Comparison of ENCODE assay signal across 8 cellular contexts in genomic region chr3:197791120-197792018, GRCh38. TPM values are rescaled to one million over a fixed set of nuclear protein-coding genes. Genes with fewer than 3 reads are reported as not detected.
DNase-seq lines count a peak whose midpoint lies in the region; TF ChIP-seq lines count a peak whose summit lies in the region.

TSS of gene LRCH3 (plus strand) at chr3:197791254. CDS start at chr3:197791279, 25 bp downstream.

- TF ChIP-seq CTCF in fibroblast of villous mesenchyme (IDR thresholded peaks at IDR 0.05; ENCODE audit: insufficient read depth, low read depth, low read length): no peak
- TF ChIP-seq CTCF in nephron progenitor cell (IDR thresholded peaks at IDR 0.05): no peak

- H3K4me3 ChIP-seq in GM23248: peak within 1 kb of the TSS; percentile 90
- H3K4me3 ChIP-seq in fibroblast of villous mesenchyme (ENCODE audit: low read depth, low read length): peak within 1 kb of the TSS; percentile 92

- H3K4me3 Mint-ChIP-seq in nephron progenitor cell: peak within 1 kb of the TSS; percentile 97
- H3K4me3 Mint-ChIP-seq in stimulated activated naive CD8-positive, alpha-beta T cell treated with anti-CD3 and anti-CD28 coated beads, Interleukin-15, Interleukin-2, amounts not matched to agents 100 ng/mL and 50 ng/mL, for 24 hours: peak within 1 kb of the TSS; percentile 97

- no peaks in the 10 kb centered on the region for H3K9me2 ChIP-seq in GM23248 (ENCODE audit: insufficient read depth)

- H3K79me2 ChIP-seq in GM23248 (ENCODE audit: insufficient read depth): peaks cover 48% of the 10 kb centered on the region

- DNase-seq in EH (ENCODE audit: low read depth): peak; percentile 83
- DNase-seq in GM23248: peak; percentile 89
- peak; percentile 73 for DNase-seq in LHCN-M2 (ENCODE audit: low read depth)
- peak; percentile 77 for DNase-seq in activated gamma-delta T cell (lab: John Stamatoyannopoulos, UW)
- peak; percentile 76 for DNase-seq in fibroblast of villous mesenchyme (ENCODE audit: low read depth)
- peak; percentile 96 for DNase-seq in nephron progenitor cell

- in situ Hi-C loops in GM23248 (cut with MboI): no loop called here

- H3K36me3 Mint-ChIP-seq in nephron progenitor cell (ENCODE audit: low read depth): peaks cover 11% of the 10 kb centered on the region
- H3K36me3 Mint-ChIP-seq in stimulated activated naive CD8-positive, alpha-beta T cell treated with anti-CD3 and anti-CD28 coated beads, Interleukin-15, Interleukin-2, amounts not matched to agents 100 ng/mL and 50 ng/mL, for 24 hours (ENCODE audit: low read depth): peaks cover 8% of the 10 kb centered on the region

- H3K4me2 ChIP-seq in GM23248 (ENCODE audit: unreplicated experiment): peak within 1 kb of the TSS; percentile 84

- H3K27me3 ChIP-seq in GM23248 (replicated peaks; ENCODE audit: insufficient read depth): no peaks in the 10 kb centered on the region

- H3K4me1 ChIP-seq in GM23248 (ENCODE audit: insufficient read depth): peaks cover 43% of the 10 kb centered on the region

- no peaks in the 10 kb centered on the region for H3K27me3 Mint-ChIP-seq in nephron progenitor cell (ENCODE audit: low read depth, poor library complexity)
- no peaks in the 10 kb centered on the region for H3K27me3 Mint-ChIP-seq in stimulated activated naive CD8-positive, alpha-beta T cell treated with anti-CD3 and anti-CD28 coated beads, Interleukin-15, Interleukin-2, amounts not matched to agents 100 ng/mL and 50 ng/mL, for 24 hours

- WGBS in GM23248 (ENCODE audit: low coverage in 1 of 2, low lambda C conversion rate in 2 of 2, missing lambda C conversion rate in 2 of 2), 2 experiments: 1% methylated on average over 73 to 81 of the region's 90 CpGs

- H4K20me1 ChIP-seq in GM23248 (ENCODE audit: insufficient read depth): peaks cover 4% of the 10 kb centered on the region; the same call in 1 of the 2 replicates

- H3K9me3 ChIP-seq in GM23248 (ENCODE audit: low read depth): no peaks in the 10 kb centered on the region

- no peaks in the 10 kb centered on the region for H3K9me3 Mint-ChIP-seq in nephron progenitor cell
- no peaks in the 10 kb centered on the region for H3K9me3 Mint-ChIP-seq in stimulated activated naive CD8-positive, alpha-beta T cell treated with anti-CD3 and anti-CD28 coated beads, Interleukin-15, Interleukin-2, amounts not matched to agents 100 ng/mL and 50 ng/mL, for 24 hours

- H3K27ac Mint-ChIP-seq in nephron progenitor cell: peak within 1 kb of the TSS; percentile 98
- peak within 1 kb of the TSS; percentile 96 for H3K27ac Mint-ChIP-seq in stimulated activated naive CD8-positive, alpha-beta T cell treated with anti-CD3 and anti-CD28 coated beads, Interleukin-15, Interleukin-2, amounts not matched to agents 100 ng/mL and 50 ng/mL, for 24 hours

- H3K4me1 Mint-ChIP-seq in nephron progenitor cell: peaks cover 33% of the 10 kb centered on the region
- peaks cover 47% of the 10 kb centered on the region for H3K4me1 Mint-ChIP-seq in stimulated activated naive CD8-positive, alpha-beta T cell treated with anti-CD3 and anti-CD28 coated beads, Interleukin-15, Interleukin-2, amounts not matched to agents 100 ng/mL and 50 ng/mL, for 24 hours (ENCODE audit: low read depth)

- peak; percentile 97 for TF ChIP-seq POLR2A in Raji (IDR thresholded peaks at IDR 0.05; ENCODE audit: insufficient read depth, low read depth, low read length)

- peak within 1 kb of the TSS; percentile 96 for H3K9ac ChIP-seq in GM23248

- H3F3A ChIP-seq in GM23248 (ENCODE audit: insufficient read depth): peaks cover 51% of the 10 kb centered on the region

- peak within 1 kb of the TSS; percentile 92 for H3K27ac ChIP-seq in GM23248

- no peaks in the 10 kb centered on the region for H3K36me3 ChIP-seq in GM23248 (ENCODE audit: low read depth)

- H2AFZ ChIP-seq in GM23248: peak within 1 kb of the TSS; percentile 98

RNA-seq across cellular contexts. Expression of gene LRCH3, which starts in this region (rescaled TPM):
- 20.9 and 28.7 TPM in 2 replicates for total RNA-seq in GM23248 (2014; rRNA removed; shearing (Covaris generic))
- polyA plus RNA-seq in GM23248 (2016; fragmentation: Nextera tagmentation; extraction: Ambion mirVana): 20.2 and 24.1 TPM in 2 replicates
- 17.1 and 24.7 TPM in 2 replicates for total RNA-seq in LHCN-M2 (2014; rRNA removed)
- 15.1 TPM for polyA plus RNA-seq in LHCN-M2 (2012)
- 96.3 and 149 TPM in 2 replicates for total RNA-seq in fibroblast of villous mesenchyme

Comparison
In these comparisons a context has a peak if more than half of its experiments do, and no peak if none do; other contexts are left out.
1. Peak in every context shown above with its lines: DNase-seq, H3K4me3 ChIP-seq and H3K27ac ChIP-seq.